Comparison of ENCODE assay signal across 8 cellular contexts in the genomic region with DNA sequence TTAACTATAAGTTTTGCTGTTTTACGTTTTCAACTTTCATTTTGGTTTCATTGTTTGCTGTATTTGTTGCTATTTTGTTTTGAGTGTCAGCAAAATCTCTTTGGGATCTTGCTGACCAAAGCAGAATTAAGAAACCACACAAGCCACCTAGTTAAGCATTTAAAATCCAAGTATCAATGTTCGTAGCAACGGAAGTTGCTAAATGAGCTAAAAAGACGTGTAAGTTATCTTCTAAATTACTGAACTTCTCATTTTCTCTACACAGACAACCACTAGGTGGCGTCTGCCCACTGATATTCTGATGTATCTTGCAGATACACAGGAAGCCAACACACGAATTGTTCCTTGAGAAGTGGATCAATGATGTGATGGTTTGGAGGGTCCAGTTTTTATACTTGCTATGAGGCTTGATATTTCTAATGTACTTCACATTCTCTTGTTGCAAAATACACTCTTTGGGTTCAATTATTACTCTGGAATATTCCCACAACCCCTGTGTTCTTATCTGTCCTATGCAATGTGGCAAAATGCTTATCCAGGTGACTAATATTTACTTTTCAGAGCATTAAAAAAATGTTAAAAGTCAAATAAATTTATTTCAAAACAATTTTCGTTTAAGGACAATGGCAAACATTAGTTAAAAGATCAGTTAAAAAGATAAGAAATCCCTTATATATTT.
A peak's percentile ranks its signal among the peaks of the same experiment; 100 is the strongest.
DNase-seq lines count a peak whose midpoint lies in the region; ATAC-seq and TF ChIP-seq lines count a peak whose summit lies in the region.

No MANE protein-coding gene starts in this region.

- no peaks in the 10 kb centered on the region for H3K9me3 ChIP-seq in mesenchymal stem cell (ENCODE audit: control insufficient read depth, low read length)

- H4K20me1 ChIP-seq in GM23338 (replicated peaks; ENCODE audit: insufficient read depth): no peaks in the 10 kb centered on the region

- H2BK12ac ChIP-seq in mesenchymal stem cell (ENCODE audit: low read length in 2 of 2): no peak overlapping the region

- H3K4me1 Mint-ChIP-seq in GM23338 (no peaks in the 10 kb centered on the region), chondrocyte (ENCODE audit: low read depth) (no peaks in the 10 kb centered on the region)

- no peaks in the 10 kb centered on the region for H3K79me1 ChIP-seq in mesenchymal stem cell (replicated peaks; ENCODE audit: low read length, poor library complexity, severe bottlenecking)

- in situ Hi-C loops in G401 (cut with HindIII; ENCODE audit: low sequenced_read_pairs): loop anchor here (25.0 kb wide), 1 partner anchor 379 kb away; no protein-coding TSS in a partner anchor

- H3K4me2 ChIP-seq in GM23338 (no peak overlapping the region), mesenchymal stem cell (ENCODE audit: low read length, poor library complexity, severe bottlenecking) (no peak overlapping the region)

- no peak overlapping the region for H3K18ac ChIP-seq in mesenchymal stem cell (ENCODE audit: low read depth in 1 of 2, low read length in 2 of 2)

- H2BK5ac ChIP-seq in mesenchymal stem cell (ENCODE audit: low read depth, low read length, poor library complexity, severe bottlenecking): no peak overlapping the region

- H3F3A ChIP-seq in GM23338 (replicated peaks; ENCODE audit: low read depth): 0 out of 2 replicates have a peak, but pooled peaks cover 2% of the 10 kb centered on the region

- no peak overlapping the region for H2BK120ac ChIP-seq in mesenchymal stem cell (ENCODE audit: low read depth, low read length)

- H3K27me3 ChIP-seq in GM23338 (ENCODE audit: insufficient read depth) (no peaks in the 10 kb centered on the region), mesenchymal stem cell (ENCODE audit: control insufficient read depth in 1 of 2, insufficient read depth in 1 of 2, low read length in 2 of 2) (no peaks in the 10 kb centered on the region)

- ATAC-seq in GM23338: peak; percentile 44; the same call in 2 of the 3 replicates

- H3K27me3 Mint-ChIP-seq in GM23338 (ENCODE audit: insufficient read depth, low read depth, poor library complexity): no peaks in the 10 kb centered on the region
- no peaks in the 10 kb centered on the region for H3K27me3 Mint-ChIP-seq in chondrocyte (ENCODE audit: low read depth)

- DNase-seq in 8988T: peak; percentile 7
- DNase-seq in G401 (ENCODE audit: low spot score): peak; percentile 60
- peak; percentile 86 for DNase-seq in GM23338 (ENCODE audit: low spot score)
- DNase-seq in KG1 (lab: John Stamatoyannopoulos, UW): peak; percentile 22
- peak; percentile 30 for DNase-seq in SIG-M5 (lab: John Stamatoyannopoulos, UW)
- DNase-seq in chondrocyte (ENCODE audit: low spot score): no peak
- DNase-seq in mesenchymal stem cell: peak; percentile 72
- peak; percentile 29 for DNase-seq in stromal cell of bone marrow (ENCODE audit: low read depth)

- WGBS in mesenchymal stem cell: 13% methylated on average over 4 of the region's 7 CpGs

- H3K4me1 ChIP-seq in GM23338 (ENCODE audit: insufficient read depth) (no peaks in the 10 kb centered on the region), mesenchymal stem cell (ENCODE audit: control insufficient read depth, insufficient read depth, low read depth, low read length) (no peaks in the 10 kb centered on the region)

- no peak overlapping the region for H2AK5ac ChIP-seq in mesenchymal stem cell (ENCODE audit: low read length, severe bottlenecking)

- no peaks in the 10 kb centered on the region for H3K79me2 ChIP-seq in GM23338 (replicated peaks; ENCODE audit: insufficient read depth)

- peak overlapping the region; percentile 70 for H3K9ac ChIP-seq in mesenchymal stem cell (ENCODE audit: low read length)

- no peak overlapping the region for H3K4me3 ChIP-seq in GM23338
- H3K4me3 ChIP-seq in mesenchymal stem cell (ENCODE audit: insufficient read depth in 1 of 2, low read depth in 1 of 2, low read length in 2 of 2): peak overlapping the region in 1 of 2 experiments; percentile 74

- TF ChIP-seq CTCF in GM23338 (conservative IDR thresholded peaks at IDR 0.05; ENCODE audit: low read depth in 2 of 2) (peak; percentile 87 to 90), chondrocyte (IDR thresholded peaks at IDR 0.05) (peak; percentile 98)

- H2BK15ac ChIP-seq in mesenchymal stem cell (ENCODE audit: low read depth, poor library complexity, severe bottlenecking): no peak overlapping the region

- no peaks in the 10 kb centered on the region; the same call in 1 of the 2 replicates for H3K9me2 ChIP-seq in GM23338 (ENCODE audit: insufficient read depth)

- peaks cover 5% of the 10 kb centered on the region; the same call in 2 of the 3 replicates for H3K9me3 Mint-ChIP-seq in GM23338
- H3K9me3 Mint-ChIP-seq in chondrocyte (ENCODE audit: low read depth): no peaks in the 10 kb centered on the region

- H3K27ac ChIP-seq in GM23338 (ENCODE audit: low read depth) (no peak overlapping the region), mesenchymal stem cell (ENCODE audit: low read length, poor library complexity, severe bottlenecking) (no peak overlapping the region)

- no peak overlapping the region for H2AFZ ChIP-seq in GM23338
- no peak overlapping the region for H2AFZ ChIP-seq in mesenchymal stem cell (ENCODE audit: low read depth, low read length)

- H3K36me3 ChIP-seq in GM23338 (ENCODE audit: insufficient read depth): no peaks in the 10 kb centered on the region
- H3K36me3 ChIP-seq in mesenchymal stem cell (ENCODE audit: control insufficient read depth in 1 of 2, insufficient read depth in 2 of 2, low read depth in 1 of 2, low read length in 2 of 2): no peaks in the 10 kb centered on the region

- H4K8ac ChIP-seq in mesenchymal stem cell (ENCODE audit: low read length): no peak overlapping the region

- H3K4me3 Mint-ChIP-seq in GM23338 (no peak overlapping the region), chondrocyte (ENCODE audit: unreplicated experiment) (peak overlapping the region; percentile 52)

- no peak overlapping the region for H3K14ac ChIP-seq in mesenchymal stem cell (ENCODE audit: low read length in 2 of 2)

- H4K91ac ChIP-seq in mesenchymal stem cell (ENCODE audit: low read length): no peak overlapping the region

- no peak overlapping the region for H3K27ac Mint-ChIP-seq in GM23338
- no peak overlapping the region for H3K27ac Mint-ChIP-seq in chondrocyte (ENCODE audit: unreplicated experiment)

- H3K36me3 Mint-ChIP-seq in GM23338 (ENCODE audit: low read depth) (no peaks in the 10 kb centered on the region; the same call in 2 of the 3 replicates), chondrocyte (ENCODE audit: low read depth) (no peaks in the 10 kb centered on the region)

- no peak overlapping the region for H3K23ac ChIP-seq in mesenchymal stem cell (ENCODE audit: low read length in 2 of 2)

- H3K4ac ChIP-seq in mesenchymal stem cell (ENCODE audit: low read depth in 1 of 2, low read length in 2 of 2): no peak overlapping the region
